ENCODE assay signal across 14 cellular contexts in the genomic region with DNA sequence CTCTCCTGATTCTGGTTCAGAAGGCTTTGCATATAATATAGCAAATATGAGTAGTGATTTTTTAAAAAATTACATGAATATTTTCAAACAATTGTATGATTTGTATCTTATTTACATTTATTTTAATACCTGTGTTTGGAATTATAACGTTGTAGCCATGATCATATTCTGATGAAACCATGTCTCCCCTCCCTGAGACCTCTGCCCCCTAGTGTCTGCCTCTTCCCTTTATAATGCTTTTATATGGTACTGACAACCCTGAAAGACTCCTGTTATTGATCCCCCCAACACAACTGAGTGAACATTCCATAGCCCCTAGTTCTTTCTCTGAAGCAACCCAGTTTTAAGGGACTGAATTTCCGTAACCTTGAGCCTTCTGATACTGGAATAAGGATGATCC.
A peak's percentile ranks its signal among the peaks of the same experiment; 100 is the strongest.
DNase-seq lines count a peak whose midpoint lies in the region; ATAC-seq and TF ChIP-seq lines count a peak whose summit lies in the region.
"Had no signal": no experiment of that assay in that cellular context is flagged by ENCODE, and none has a peak within 500 bp of the region (broad histone marks: within the 10 kb centered on the region; RNA-seq: fewer than 3 reads in every experiment).

No MANE protein-coding gene starts in this region.

- H3K27ac Mint-ChIP-seq in type B pancreatic cell: no peak overlapping the region
- no peak overlapping the region for H3K27ac Mint-ChIP-seq in activated T-helper 2 cell treated with anti-CD3 and anti-CD28 coated beads, Interferon-gamma antibody, Interleukin-2, Interleukin-4, amounts not matched to agents 10 μg/mL and 5 μg/mL and 100 μg/mL, durations not matched to agents 14 hours and 24 hours and 36 hours
- H3K27ac Mint-ChIP-seq: CD8-positive, alpha-beta memory T cell had no signal

- peak; percentile 38 for TF ChIP-seq CTCF in type B pancreatic cell (conservative IDR thresholded peaks at IDR 0.05)

- ATAC-seq in HG02852 (IDR thresholded peaks at IDR 0.05; ENCODE audit: unreplicated experiment): no peak
- ATAC-seq: A549, GM12878, HCT116 had no signal

- no peaks in the 10 kb centered on the region for H3K36me3 Mint-ChIP-seq in type B pancreatic cell
- no peaks in the 10 kb centered on the region for H3K36me3 Mint-ChIP-seq in activated T-helper 2 cell treated with anti-CD3 and anti-CD28 coated beads, Interferon-gamma antibody, Interleukin-2, Interleukin-4, amounts not matched to agents 10 μg/mL and 5 μg/mL and 100 μg/mL, durations not matched to agents 14 hours and 24 hours and 36 hours (ENCODE audit: low read depth)
- H3K36me3 Mint-ChIP-seq: CD8-positive, alpha-beta memory T cell had no signal

- H3K4me3 Mint-ChIP-seq in type B pancreatic cell: no peak overlapping the region
- no peak overlapping the region for H3K4me3 Mint-ChIP-seq in activated T-helper 2 cell treated with anti-CD3 and anti-CD28 coated beads, Interferon-gamma antibody, Interleukin-2, Interleukin-4, amounts not matched to agents 10 μg/mL and 5 μg/mL and 100 μg/mL, durations not matched to agents 14 hours and 24 hours and 36 hours (ENCODE audit: low read depth)
- H3K4me3 Mint-ChIP-seq: CD8-positive, alpha-beta memory T cell had no signal

- in situ Hi-C loops in SK-MEL-5 (cut with HindIII; ENCODE audit: low pct_unique_long_range_greater_than_20kb, low sequenced_read_pairs): no loop called here

- H3K4me3 ChIP-seq in H7 (ENCODE audit: insufficient read depth, low read depth, low read length): no peak overlapping the region
- H3K4me3 ChIP-seq: A549, GM12878 had no signal

- H3K4me1 Mint-ChIP-seq in type B pancreatic cell (ENCODE audit: unreplicated experiment): no peaks in the 10 kb centered on the region
- H3K4me1 Mint-ChIP-seq in activated T-helper 2 cell treated with anti-CD3 and anti-CD28 coated beads, Interferon-gamma antibody, Interleukin-2, Interleukin-4, amounts not matched to agents 10 μg/mL and 5 μg/mL and 100 μg/mL, durations not matched to agents 14 hours and 24 hours and 36 hours (ENCODE audit: low read depth): no peaks in the 10 kb centered on the region
- H3K4me1 Mint-ChIP-seq: CD8-positive, alpha-beta memory T cell had no signal

- no peaks in the 10 kb centered on the region for H3K27me3 Mint-ChIP-seq in type B pancreatic cell
- no peaks in the 10 kb centered on the region for H3K27me3 Mint-ChIP-seq in activated T-helper 2 cell treated with anti-CD3 and anti-CD28 coated beads, Interferon-gamma antibody, Interleukin-2, Interleukin-4, amounts not matched to agents 10 μg/mL and 5 μg/mL and 100 μg/mL, durations not matched to agents 14 hours and 24 hours and 36 hours (ENCODE audit: low read depth)

- DNase-seq in H7 (peak; percentile 9), SK-MEL-5 (ENCODE audit: low read depth, low spot score) (peak; percentile 15), iPS-NIHi7 (ENCODE audit: extremely low spot score) (peak; percentile 38), type B pancreatic cell (ENCODE audit: extremely low spot score, unreplicated experiment) (no peak)
- DNase-seq in activated T-helper 2 cell treated with anti-CD3 and anti-CD28 coated beads, Interferon-gamma antibody, Interleukin-2, Interleukin-4, amounts not matched to agents 10 μg/mL and 5 μg/mL and 100 μg/mL, durations not matched to agents 14 hours and 24 hours and 36 hours (ENCODE audit: low spot score): no peak
- no peak for DNase-seq in activated CD4-positive, CD25-positive, alpha-beta regulatory T cell (lab: John Stamatoyannopoulos, UW)
- DNase-seq: CD8-positive, alpha-beta memory T cell; DMS79; IMR-90; KBM-7 had no signal

- intact Hi-C loops in activated T-helper 2 cell treated with anti-CD3 and anti-CD28 coated beads, Interferon-gamma antibody, Interleukin-2, Interleukin-4, amounts not matched to agents 10 μg/mL and 5 μg/mL and 100 μg/mL, durations not matched to agents 14 hours and 24 hours and 36 hours (cut with micrococcal nuclease): no loop called here

- H3K9me3 Mint-ChIP-seq in type B pancreatic cell: no peaks in the 10 kb centered on the region
- H3K9me3 Mint-ChIP-seq in activated T-helper 2 cell treated with anti-CD3 and anti-CD28 coated beads, Interferon-gamma antibody, Interleukin-2, Interleukin-4, amounts not matched to agents 10 μg/mL and 5 μg/mL and 100 μg/mL, durations not matched to agents 14 hours and 24 hours and 36 hours: no peaks in the 10 kb centered on the region

- no peaks in the 10 kb centered on the region for H3K36me3 ChIP-seq in H7 (replicated peaks; ENCODE audit: control insufficient read depth, insufficient read depth, low read length)

- H3K27me3 ChIP-seq in H7 (ENCODE audit: control insufficient read depth, insufficient read depth, low read length): no peaks in the 10 kb centered on the region

Comparison
In these comparisons a context has a peak if more than half of its experiments do, and no peak if none do; other contexts are left out.
1. DNase-seq: peak in H7 (single experiment), SK-MEL-5 (single experiment) and iPS-NIHi7 (single experiment); none in type B pancreatic cell (single experiment), activated T-helper 2 cell treated with anti-CD3 and anti-CD28 coated beads, Interferon-gamma antibody, Interleukin-2, Interleukin-4, amounts not matched to agents 10 μg/mL and 5 μg/mL and 100 μg/mL, durations not matched to agents 14 hours and 24 hours and 36 hours (single experiment) and activated CD4-positive, CD25-positive, alpha-beta regulatory T cell (0 of 4).